ENCODE assay signal across 8 cellular contexts in the genomic region with DNA sequence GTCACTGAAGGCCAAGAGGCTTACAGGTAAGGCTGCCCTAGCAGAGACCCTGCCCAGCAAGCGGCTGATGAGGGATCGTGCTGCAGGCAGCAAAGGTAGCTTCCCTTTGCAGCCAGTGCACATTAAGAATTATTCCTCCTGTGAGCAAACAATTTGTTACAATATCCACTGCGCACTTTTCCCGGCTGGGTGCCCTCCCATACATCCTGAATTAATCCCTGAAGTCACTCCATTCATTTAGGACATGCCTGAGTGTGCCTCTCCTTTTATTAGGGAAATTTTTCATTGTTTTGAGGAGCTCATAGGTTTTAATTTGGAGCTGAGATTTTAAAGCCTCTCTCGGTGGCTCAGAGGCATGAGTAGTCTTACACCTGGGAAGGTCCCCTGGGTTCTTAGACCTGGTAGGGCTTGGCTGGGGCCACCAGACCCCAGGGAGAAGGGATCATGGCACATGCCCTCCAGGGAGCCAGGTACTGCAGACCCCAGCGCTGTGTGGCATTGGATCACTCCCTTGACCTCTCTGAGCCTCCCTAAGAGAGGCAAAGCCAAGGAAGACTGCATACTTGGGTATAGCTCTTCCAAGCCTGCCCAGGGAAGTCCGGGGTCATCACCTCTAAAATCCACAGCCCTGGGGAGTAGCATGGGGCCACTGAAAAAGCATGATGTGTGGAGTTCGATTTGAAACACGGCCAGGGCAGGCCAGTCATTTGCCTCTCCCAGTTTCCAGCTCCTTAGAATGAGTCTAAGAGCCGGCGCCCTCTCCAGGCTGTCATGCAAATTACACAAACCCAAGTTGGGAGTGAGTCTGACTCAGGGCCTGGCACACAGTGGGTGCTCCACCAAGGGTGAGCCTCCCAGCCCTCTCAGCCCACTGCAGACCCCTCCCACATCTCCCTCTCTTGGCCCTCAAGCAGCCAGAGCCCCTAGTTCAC.
DNase-seq lines count a peak whose midpoint lies in the region; ATAC-seq and TF ChIP-seq lines count a peak whose summit lies in the region.

No MANE protein-coding gene starts in this region.

- peak; percentile 11 for DNase-seq in Right ventricle myocardium inferior (ENCODE audit: missing footprints)
- DNase-seq in Right ventricle myocardium superior = no peak
- peak; percentile 74 for DNase-seq in NCI-H146 (lab: John Stamatoyannopoulos, UW)
- DNase-seq in cardiac fibroblast (ENCODE audit: low read depth in 2 of 2) = peak; percentile 20 to 49
- peak; percentile 33 for DNase-seq in stimulated activated naive CD8-positive, alpha-beta T cell treated with anti-CD3 and anti-CD28 coated beads, Interleukin-15, Interleukin-2, amounts not matched to agents 100 U/mL and 50 U/mL, for 24 hours

- H3K4me3 ChIP-seq in cardiac fibroblast (replicated peaks in 1 of 2; ENCODE audit: low read depth in 2 of 2, low read length in 2 of 2) = no peak overlapping the region

- peak; percentile 36 for TF ChIP-seq CTCF in cardiac fibroblast (IDR thresholded peaks at IDR 0.05; ENCODE audit: low read depth, low read length)

- ATAC-seq in Right ventricle myocardium inferior = no peak
- no peak for ATAC-seq in Right ventricle myocardium superior (ENCODE audit: poor library complexity)
- no peak for ATAC-seq in stimulated activated naive CD8-positive, alpha-beta T cell treated with anti-CD3 and anti-CD28 coated beads, Interleukin-15, Interleukin-2, amounts not matched to agents 100 U/mL and 50 U/mL, for 24 hours
- no peak for ATAC-seq in GM18517 (IDR thresholded peaks at IDR 0.05; ENCODE audit: unreplicated experiment)
- no peak for ATAC-seq in GM18870 (IDR thresholded peaks at IDR 0.05; ENCODE audit: unreplicated experiment)
- no peak for ATAC-seq in HG03520 (IDR thresholded peaks at IDR 0.05; ENCODE audit: unreplicated experiment)

- intact Hi-C loops in Right ventricle myocardium inferior (cut with DNase I) = no loop called here
- intact Hi-C loops in Right ventricle myocardium superior (cut with DNase I) = loop anchor here (10.0 kb wide), 1 partner anchor 140 kb away; no protein-coding TSS in a partner anchor
